22 cellular contexts compared by ENCODE assay signal in genomic region chr1:238962941-238963340, GRCh38.
"Had no signal": no experiment of that assay in that cellular context is flagged by ENCODE, and none has a peak within 500 bp of the region (broad histone marks: within the 10 kb centered on the region; RNA-seq: fewer than 3 reads in every experiment).

No MANE protein-coding gene starts in this region.

- H3K4me1 ChIP-seq: SJSA1 had no signal

- H3K27me3 ChIP-seq: SJSA1 had no signal

- H3K4me2 ChIP-seq: KMS-11 had no signal

- H3K9ac ChIP-seq: KMS-11 had no signal

- H3K27ac ChIP-seq: HL-60, KMS-11, SJSA1, SK-N-MC had no signal

- H3K4me3 ChIP-seq: K562, SJSA1, SK-N-MC had no signal

- DNase-seq: MM.1S, MV-4-11, NCI-H1048, NCI-H1105, NCI-H1417, NCI-H1436 treated with DMSO at 0.1 percent for 48 hours, NCI-H1694, NCI-H187 treated with DMSO at 0.1 percent for 48 hours, NCI-H2029 treated with DMSO at 0.1 percent for 48 hours, NCI-H2171 treated with DMSO at 0.1 percent for 48 hours, NCI-H345, NCI-H446 treated with DMSO at 0.1 percent for 48 hours, NCI-H510A treated with DMSO at 0.1 percent for 48 hours, NCI-H526, Right ventricle myocardium superior, RPMI8226, SIG-M5 had no signal

- H3K36me3 ChIP-seq: SJSA1 had no signal
